In the genomic region with DNA sequence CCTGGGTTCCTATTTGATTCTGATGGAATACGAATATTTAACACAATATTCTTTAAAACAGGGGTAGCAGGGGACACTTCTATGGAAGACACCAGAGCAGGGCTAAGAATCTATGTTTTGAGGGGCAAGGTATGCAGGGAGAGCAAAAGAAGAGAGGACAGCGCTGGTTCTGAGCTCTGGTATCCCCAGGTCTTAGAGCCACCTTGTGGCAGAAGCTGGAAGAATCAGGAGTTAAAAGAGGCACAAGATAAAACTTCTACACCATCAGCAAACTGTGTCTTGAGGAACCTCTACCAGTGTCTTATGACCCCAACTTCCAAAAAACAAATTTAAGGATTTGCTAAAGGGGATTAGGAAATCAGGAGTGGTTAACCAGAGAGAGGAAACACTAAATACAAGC, we compare ENCODE assay signal across 7 cellular contexts.
DNase-seq lines count a peak whose midpoint lies in the region; ATAC-seq, FAIRE-seq and TF ChIP-seq lines count a peak whose summit lies in the region.
"Not testable (repeated sequence)": the region's sequence is repeated elsewhere in the genome, so short reads cannot be mapped to it uniquely, and the experiment has no call there.

No MANE protein-coding gene starts in this region.

- H3K27ac ChIP-seq in C4-2B; GM23338 (ENCODE audit: low read depth); IMR-90 (ENCODE audit: insufficient read depth, low read length); PC-3 (ENCODE audit: low read length); GM12878 (ENCODE audit: control insufficient read depth, insufficient read depth): not testable (repeated sequence)

- not testable (repeated sequence) for H3K18ac ChIP-seq in IMR-90 (ENCODE audit: low read depth, low read length)

- not testable (repeated sequence) for TF ChIP-seq EP300 in GM12878 (IDR thresholded peaks at IDR 0.05; ENCODE audit: borderline replicate concordance in 1 of 2, control insufficient read depth in 1 of 2, low read depth in 2 of 2, low read length in 2 of 2)

- not testable (repeated sequence) for H3K36me3 Mint-ChIP-seq in GM23338 (ENCODE audit: low read depth)

- H3K9me3 ChIP-seq in IMR-90 (ENCODE audit: control insufficient read depth, insufficient read depth, low read length); PC-3 (ENCODE audit: low read length); GM12878 (replicated peaks; ENCODE audit: control insufficient read depth, insufficient read depth, low read length); mucosa of descending colon: not testable (repeated sequence)

- H3K4me1 ChIP-seq in GM23338 (ENCODE audit: insufficient read depth); IMR-90 (ENCODE audit: control insufficient read depth, insufficient read depth, low read length); PC-3 (ENCODE audit: insufficient read depth, low read length); GM12878 (ENCODE audit: control insufficient read depth, insufficient read depth, low read length); mucosa of descending colon (ENCODE audit: low read depth): not testable (repeated sequence)

- DNase-seq in GM23338 (ENCODE audit: low spot score); IMR-90; PC-3; GM12878 (ENCODE audit: low read depth, low spot score); left colon; mucosa of descending colon: not testable (repeated sequence)

- in situ Hi-C loops in IMR-90 (cut with MboI; ENCODE audit: low sequenced_read_pairs); GM12878 (cut with MboI): not testable (repeated sequence)

- H3K4ac ChIP-seq in IMR-90 (ENCODE audit: low read depth, low read length), result not testable (repeated sequence)

- H4K5ac ChIP-seq in IMR-90 (ENCODE audit: low read depth, low read length), result not testable (repeated sequence)

- not testable (repeated sequence) for H4K91ac ChIP-seq in IMR-90 (ENCODE audit: insufficient read depth, low read depth, low read length)

- not testable (repeated sequence) for H3K4me1 Mint-ChIP-seq in GM23338

- no CpG with 5 or more reads among the region's 2 CpGs for WGBS in IMR-90 (ENCODE audit: extremely low coverage in 2 of 2, insufficient read length in 1 of 2), 2 experiments
- 0% methylated on average over 1 of the region's 2 CpGs for WGBS in GM12878 (ENCODE audit: insufficient coverage, insufficient replicate concordance, low lambda C conversion rate, missing lambda C conversion rate)

- not testable (repeated sequence) for H3K79me2 ChIP-seq in GM23338 (replicated peaks; ENCODE audit: insufficient read depth); PC-3 (ENCODE audit: low read length); GM12878 (ENCODE audit: control insufficient read depth, insufficient read depth, low read length)

- not testable (repeated sequence) for H3K27me3 Mint-ChIP-seq in GM23338 (ENCODE audit: insufficient read depth, low read depth, poor library complexity)

- intact Hi-C loops in IMR-90 (cut with micrococcal nuclease); PC-3 (cut with micrococcal nuclease); GM12878 (cut with micrococcal nuclease; ENCODE audit: unreplicated experiment); left colon (cut with DNase I, micrococcal nuclease); mucosa of descending colon (cut with DNase I, micrococcal nuclease): not testable (repeated sequence)

- not testable (repeated sequence) for FAIRE-seq in GM12878 (lab: Jason Lieb, UNC)

- not testable (repeated sequence) for H3K9ac ChIP-seq in IMR-90 (ENCODE audit: low read depth, low read length); PC-3 (ENCODE audit: low read length); GM12878 (ENCODE audit: control insufficient read depth, insufficient read depth, low read length)

- not testable (repeated sequence) for H2AK9ac ChIP-seq in IMR-90 (replicated peaks; ENCODE audit: low read depth, low read length, poor library complexity)

- peak; percentile 57; the same call in 2 of the 3 replicates for ATAC-seq in GM23338
- peak; percentile 77 for ATAC-seq in IMR-90 (ENCODE audit: low read depth)
- ATAC-seq in PC-3, result peak; percentile 64
- ATAC-seq in GM12878, result peak; percentile 33; the same call in 1 of the 3 replicates
- peak; percentile 64 for ATAC-seq in left colon
- peak; percentile 64 for ATAC-seq in mucosa of descending colon

- H2BK15ac ChIP-seq in IMR-90 (ENCODE audit: low read depth, low read length), result not testable (repeated sequence)

- POLR2A ChIA-PET in IMR-90 (lab: Charles Lee; ENCODE audit: unreplicated experiment); PC-3 (lab: Charles Lee; ENCODE audit: unreplicated experiment); GM12878 (lab: Charles Lee): not testable (repeated sequence)

- SMC1A ChIA-PET in GM12878 (lab: Charles Lee; ENCODE audit: uncharacterized antibody, unreplicated experiment), result not testable (repeated sequence)

- BruUV-seq in IMR-90 (replicated peaks; lab: Mats Ljungman, UMichigan); PC-3 (replicated peaks; lab: Mats Ljungman, UMichigan); GM12878 (replicated peaks; lab: Mats Ljungman, UMichigan): not testable (repeated sequence)

- not testable (repeated sequence) for H2AK5ac ChIP-seq in IMR-90 (ENCODE audit: low read depth, low read length)

- RAD21 ChIA-PET in GM12878 (lab: Charles Lee; ENCODE audit: unreplicated experiment), result not testable (repeated sequence)

- not testable (repeated sequence) for H3K36me3 ChIP-seq in GM23338 (ENCODE audit: insufficient read depth); IMR-90 (ENCODE audit: control insufficient read depth, insufficient read depth, low read length); PC-3 (ENCODE audit: low read depth, low read length); GM12878 (ENCODE audit: control insufficient read depth in 2 of 2, insufficient read depth in 2 of 2, low read length in 1 of 2); mucosa of descending colon (ENCODE audit: low read depth)

- H3K56ac ChIP-seq in IMR-90 (ENCODE audit: extremely low read depth, insufficient read depth, low read length), result not testable (repeated sequence)

- H3K23ac ChIP-seq in IMR-90 (ENCODE audit: low read depth, low read length), result not testable (repeated sequence)

- H3K9me2 ChIP-seq in GM23338 (ENCODE audit: insufficient read depth); PC-3 (replicated peaks; ENCODE audit: low read length): not testable (repeated sequence)

- not testable (repeated sequence) for H4K8ac ChIP-seq in IMR-90 (ENCODE audit: low read depth in 2 of 2, low read length in 2 of 2)

- not testable (repeated sequence) for H3K4me3 ChIP-seq in GM23338; IMR-90 (ENCODE audit: insufficient read depth, low read depth, low read length); PC-3 (ENCODE audit: low read length); GM12878; mucosa of descending colon

- TF ChIP-seq CTCF in C4-2B (conservative IDR thresholded peaks at IDR 0.05) (peak; percentile 37), PC-3 (conservative IDR thresholded peaks at IDR 0.05; ENCODE audit: low read depth, low read length) (peak; percentile 35; the same call in 1 of the 2 replicates)
- TF ChIP-seq CTCF in GM23338 (conservative IDR thresholded peaks at IDR 0.05; ENCODE audit: low read depth in 2 of 2); IMR-90 (conservative IDR thresholded peaks at IDR 0.05; ENCODE audit: low read depth, low read length); GM12878 (IDR thresholded peaks at IDR 0.05 in 2 of 3, conservative IDR thresholded peaks at IDR 0.05 in 1 of 3; ENCODE audit: control insufficient read depth in 2 of 3, extremely low read depth in 1 of 3, insufficient read depth in 1 of 3, low read depth in 3 of 3, low read length in 3 of 3); mucosa of descending colon (IDR thresholded peaks at IDR 0.05): not testable (repeated sequence)

- H3K27ac Mint-ChIP-seq in GM23338, result not testable (repeated sequence)

- H2AFZ ChIP-seq in GM23338; IMR-90 (replicated peaks; ENCODE audit: low read length, poor library complexity); PC-3 (ENCODE audit: low read length); GM12878 (ENCODE audit: control insufficient read depth, low read depth, low read length): not testable (repeated sequence)

- dilution Hi-C loops in IMR-90 (cut with HindIII; ENCODE audit: low sequenced_read_pairs, unreplicated experiment), result not testable (repeated sequence)

- not testable (repeated sequence) for H2BK5ac ChIP-seq in IMR-90 (ENCODE audit: low read depth, low read length, poor library complexity, severe bottlenecking)

- CTCF ChIA-PET in IMR-90 (lab: Yijun Ruan, JAX); PC-3 (lab: Charles Lee); GM12878 (lab: Yijun Ruan, JAX): not testable (repeated sequence)

- H3K79me1 ChIP-seq in IMR-90 (ENCODE audit: low read depth in 1 of 2, low read length in 2 of 2), result not testable (repeated sequence)

- H3F3A ChIP-seq in GM23338 (replicated peaks; ENCODE audit: low read depth); PC-3 (ENCODE audit: low read length, unreplicated experiment): not testable (repeated sequence)

- H2BK20ac ChIP-seq in IMR-90 (ENCODE audit: low read depth, low read length), result not testable (repeated sequence)

- not testable (repeated sequence) for H3K9me1 ChIP-seq in IMR-90 (ENCODE audit: insufficient read depth, low read length)

- H3K4me3 Mint-ChIP-seq in GM23338, result not testable (repeated sequence)

- not testable (repeated sequence) for H3K27me3 ChIP-seq in GM23338 (ENCODE audit: insufficient read depth); IMR-90 (ENCODE audit: control insufficient read depth, insufficient read depth, low read length); PC-3 (ENCODE audit: low read length); GM12878 (replicated peaks in 1 of 2; ENCODE audit: control insufficient read depth in 2 of 2, insufficient read depth in 2 of 2, low read length in 1 of 2)

- not testable (repeated sequence) for H4K20me1 ChIP-seq in GM23338 (replicated peaks; ENCODE audit: insufficient read depth); IMR-90 (ENCODE audit: insufficient read depth, low read length); PC-3 (ENCODE audit: low read length); GM12878 (ENCODE audit: control insufficient read depth, insufficient read depth)

- not testable (repeated sequence) for TF ChIP-seq POLR2A in IMR-90 (IDR thresholded peaks at IDR 0.05; ENCODE audit: low read depth, low read length); GM12878 (IDR thresholded peaks at IDR 0.05; ENCODE audit: low read depth, low read length)

- not testable (repeated sequence) for H2BK120ac ChIP-seq in IMR-90 (ENCODE audit: low read depth, low read length)

- peaks cover 70% of the 10 kb centered on the region for H3K9me3 Mint-ChIP-seq in GM23338

- TF ChIP-seq RAD21 in IMR-90 (IDR thresholded peaks at IDR 0.05; ENCODE audit: low read length); GM12878 (IDR thresholded peaks at IDR 0.05; ENCODE audit: insufficient read depth, low read depth, low read length): not testable (repeated sequence)

- H3K4me2 ChIP-seq in GM23338; IMR-90 (ENCODE audit: low read depth, low read length); PC-3 (ENCODE audit: low read length); GM12878 (ENCODE audit: control insufficient read depth, insufficient read depth): not testable (repeated sequence)

- not testable (repeated sequence) for H3K14ac ChIP-seq in IMR-90 (replicated peaks; ENCODE audit: low read depth, low read length)
